Comparison of ENCODE assay signal across 8 cellular contexts in genomic region chr15:89167267-89168176, GRCh38. TPM values are rescaled to one million over a fixed set of nuclear protein-coding genes. Genes with fewer than 3 reads are reported as not detected.
DNase-seq lines count a peak whose midpoint lies in the region; ATAC-seq and TF ChIP-seq lines count a peak whose summit lies in the region.

No MANE protein-coding gene starts in this region.

- no peaks in the 10 kb centered on the region for H3K27me3 ChIP-seq in SK-N-SH (ENCODE audit: insufficient read depth)
- no peaks in the 10 kb centered on the region for H3K27me3 ChIP-seq in mammary epithelial cell (ENCODE audit: insufficient read depth, low read length)
- H3K27me3 ChIP-seq in upper lobe of right lung: no peaks in the 10 kb centered on the region

- H2AFZ ChIP-seq in SK-N-SH (ENCODE audit: low read depth) (no peak overlapping the region), mammary epithelial cell (ENCODE audit: low read depth, low read length) (peak overlapping the region; percentile 54)

- H3K36me3 Mint-ChIP-seq in natural killer cell treated with Interleukin-12 subunit alpha and Interleukin-12 subunit beta and Interleukin-15 and Interleukin-18, amount 100 ng/mL, for 72 hours: no peaks in the 10 kb centered on the region

- TF ChIP-seq RAD21 in SK-N-SH (IDR thresholded peaks at IDR 0.05; ENCODE audit: low read length): no peak

- TF ChIP-seq CTCF in SK-N-SH (IDR thresholded peaks at IDR 0.05) (no peak), mammary epithelial cell (conservative IDR thresholded peaks at IDR 0.05 in 1 of 2, IDR thresholded peaks at IDR 0.05 in 1 of 2; ENCODE audit: extremely low read depth in 1 of 2, insufficient read depth in 1 of 2, low read depth in 1 of 2, low read length in 2 of 2) (no peak), upper lobe of right lung (IDR thresholded peaks at IDR 0.05) (no peak)

- CTCF ChIA-PET in SK-N-SH (lab: Yijun Ruan, JAX): interaction anchor here (0.6 to 3.9 kb wide), 10 partner anchors 9 to 510 kb away, joined by 3 to 30 read pairs (median 4); no protein-coding TSS in a partner anchor
- CTCF ChIA-PET in mammary epithelial cell (lab: Charles Lee; ENCODE audit: low non-redundant PET): no interaction called here

- intact Hi-C loops in mammary epithelial cell (cut with micrococcal nuclease): no loop called here
- intact Hi-C loops in upper lobe of right lung (cut with DNase I): no loop called here

- H3K79me2 ChIP-seq in SK-N-SH (ENCODE audit: insufficient read depth) (no peaks in the 10 kb centered on the region; the same call in 1 of the 2 replicates), mammary epithelial cell (ENCODE audit: insufficient read depth, low read length) (no peaks in the 10 kb centered on the region)

- H3K4me1 Mint-ChIP-seq in natural killer cell treated with Interleukin-12 subunit alpha and Interleukin-12 subunit beta and Interleukin-15 and Interleukin-18, amount 100 ng/mL, for 72 hours (ENCODE audit: low read depth in 2 of 2): peaks cover 30 to 36% of the 10 kb centered on the region in 2 donors

- H3K9me3 Mint-ChIP-seq in natural killer cell treated with Interleukin-12 subunit alpha and Interleukin-12 subunit beta and Interleukin-15 and Interleukin-18, amount 100 ng/mL, for 72 hours: no peaks in the 10 kb centered on the region

- WGBS in SK-N-SH (ENCODE audit: low lambda C conversion rate): 16% methylated on average over 7 of the region's 7 CpGs
- 0% methylated on average over 7 of the region's 7 CpGs for WGBS in mammary epithelial cell (ENCODE audit: low coverage, missing lambda C conversion rate)

- DNase-seq in SK-N-SH: no peak
- peak; percentile 90 for DNase-seq in mammary epithelial cell
- DNase-seq in natural killer cell treated with Interleukin-12 subunit alpha and Interleukin-12 subunit beta and Interleukin-15 and Interleukin-18, amount 100 ng/mL, for 72 hours (ENCODE audit: low spot score): no peak
- no peak for DNase-seq in upper lobe of right lung
- DNase-seq in SIG-M5 (lab: John Stamatoyannopoulos, UW): no peak

- H3K9me3 ChIP-seq in SK-N-SH: no peaks in the 10 kb centered on the region
- H3K9me3 ChIP-seq in mammary epithelial cell (replicated peaks; ENCODE audit: insufficient read depth, low read length): no peaks in the 10 kb centered on the region
- no peaks in the 10 kb centered on the region for H3K9me3 ChIP-seq in upper lobe of right lung

- H3K27me3 Mint-ChIP-seq in natural killer cell treated with Interleukin-12 subunit alpha and Interleukin-12 subunit beta and Interleukin-15 and Interleukin-18, amount 100 ng/mL, for 72 hours: no peaks in the 10 kb centered on the region

- H3K4me2 ChIP-seq in SK-N-SH (peak overlapping the region; percentile 32), mammary epithelial cell (ENCODE audit: insufficient read depth, low read depth, low read length) (peak overlapping the region; percentile 70)

- no TSS peak for BruUV-seq in mammary epithelial cell (replicated peaks; lab: Mats Ljungman, UMichigan)

- no peaks in the 10 kb centered on the region for H4K20me1 ChIP-seq in SK-N-SH (ENCODE audit: insufficient read depth)
- H4K20me1 ChIP-seq in mammary epithelial cell (ENCODE audit: insufficient read depth, low read length): no peaks in the 10 kb centered on the region

- peak overlapping the region; percentile 77 for H3K4me3 Mint-ChIP-seq in natural killer cell treated with Interleukin-12 subunit alpha and Interleukin-12 subunit beta and Interleukin-15 and Interleukin-18, amount 100 ng/mL, for 72 hours

- H3F3A ChIP-seq in SK-N-SH (replicated peaks; ENCODE audit: insufficient read depth): peaks cover 29% of the 10 kb centered on the region

- TF ChIP-seq EP300 in SK-N-SH (IDR thresholded peaks at IDR 0.05; ENCODE audit: borderline replicate concordance in 1 of 2, low read depth in 1 of 2, low read length in 1 of 2): no peak

- H3K4me1 ChIP-seq in SK-N-SH (ENCODE audit: control insufficient read depth in 1 of 2, insufficient read depth in 2 of 2, low read depth in 1 of 2, low read length in 1 of 2) (peaks cover 23 to 28% of the 10 kb centered on the region in 2 experiments), mammary epithelial cell (ENCODE audit: insufficient read depth, low read length) (peaks cover 37% of the 10 kb centered on the region), upper lobe of right lung (peaks cover 50% of the 10 kb centered on the region)

- H3K27ac Mint-ChIP-seq in natural killer cell treated with Interleukin-12 subunit alpha and Interleukin-12 subunit beta and Interleukin-15 and Interleukin-18, amount 100 ng/mL, for 72 hours: peak overlapping the region; percentile 82 to 95

- no peaks in the 10 kb centered on the region for H3K9me2 ChIP-seq in SK-N-SH

- peaks cover 4 to 5% of the 10 kb centered on the region in 2 experiments for H3K36me3 ChIP-seq in SK-N-SH (replicated peaks in 1 of 2; ENCODE audit: control insufficient read depth in 1 of 2, insufficient read depth in 2 of 2, low read length in 1 of 2)
- H3K36me3 ChIP-seq in mammary epithelial cell (ENCODE audit: insufficient read depth, low read length): no peaks in the 10 kb centered on the region
- peaks cover 21% of the 10 kb centered on the region for H3K36me3 ChIP-seq in upper lobe of right lung

- H3K4me3 ChIP-seq in SK-N-SH (ENCODE audit: low read depth in 2 of 2, low read length in 1 of 2): no peak overlapping the region
- no peak overlapping the region for H3K4me3 ChIP-seq in mammary epithelial cell (replicated peaks in 1 of 3; ENCODE audit: insufficient read depth in 1 of 3, low read depth in 2 of 3, low read length in 3 of 3)
- no peak overlapping the region for H3K4me3 ChIP-seq in upper lobe of right lung

- ATAC-seq in GM19035 (IDR thresholded peaks at IDR 0.05; ENCODE audit: unreplicated experiment): peak; percentile 64
- peak; percentile 50 for ATAC-seq in HG02970 (IDR thresholded peaks at IDR 0.05; ENCODE audit: low FRiP score, unreplicated experiment)
- peak; percentile 74 to 82 for ATAC-seq in natural killer cell treated with Interleukin-12 subunit alpha and Interleukin-12 subunit beta and Interleukin-15 and Interleukin-18, amount 100 ng/mL, for 72 hours
- ATAC-seq in upper lobe of right lung: peak; percentile 74
- ATAC-seq in HG03457 (IDR thresholded peaks at IDR 0.05; ENCODE audit: unreplicated experiment): no peak

- H3K27ac ChIP-seq in SK-N-SH (ENCODE audit: low read depth in 2 of 2, low read length in 1 of 2) (peak overlapping the region; percentile 53 to 68), mammary epithelial cell (ENCODE audit: insufficient read depth, low read depth, low read length) (peak overlapping the region; percentile 89), upper lobe of right lung (peak overlapping the region; percentile 43)

- dilution Hi-C loops in mammary epithelial cell (cut with HindIII; ENCODE audit: low sequenced_read_pairs): loop anchor here (25.0 kb wide), 1 partner anchor 505 kb away; no protein-coding TSS in a partner anchor

- H3K9ac ChIP-seq in SK-N-SH: no peak overlapping the region
- H3K9ac ChIP-seq in mammary epithelial cell (ENCODE audit: insufficient read depth, low read length): peak overlapping the region; percentile 14

- in situ Hi-C loops in mammary epithelial cell (cut with MboI; ENCODE audit: low sequenced_read_pairs in 2 of 2): loop anchor here in 1 of 2 donors (10.0 kb wide), 1 partner anchor 263 kb away; no protein-coding TSS in a partner anchor

- POLR2A ChIA-PET in SK-N-SH (lab: Yijun Ruan, JAX): no interaction called here

TF ChIP-seq in SK-N-SH, 30 proteins besides CTCF, POLR2A, EP300 and RAD21 (continues in another document):
- TF ChIP-seq RXRA (IDR thresholded peaks at IDR 0.05; ENCODE audit: borderline replicate concordance, low read depth) (no peak), PBX3 (IDR thresholded peaks at IDR 0.05) (peak; percentile 55; the same call in 1 of the 2 replicates), ZBTB33 (IDR thresholded peaks at IDR 0.05; ENCODE audit: borderline replicate concordance, low read depth) (no peak), POLR2AphosphoS5 (IDR thresholded peaks at IDR 0.05; ENCODE audit: low read depth, low read length) (peak; percentile 32; the same call in 1 of the 2 replicates), FOXJ3 (CRISPR knock-in tag; IDR thresholded peaks at IDR 0.05) (no peak)

RNA-seq across cellular contexts. Expression of gene RLBP1, which starts 53.9 kb away (rescaled TPM):
- polyA plus RNA-seq in SK-N-SH (2012; rRNA removed) (not detected in 2 replicates), mammary epithelial cell (0.23 TPM)
- polyA plus RNA-seq in SK-N-SH (2012; cell fraction: cytosol; rRNA removed): not detected in 2 replicates
- polyA plus RNA-seq in SK-N-SH (2012; cell fraction: nucleus; rRNA removed): 0.11 TPM in 1 of 2 replicates, not detected in the other
- total RNA-seq in mammary epithelial cell (under 1 TPM in 1 of 2 donors, not detected in 1; 0.17 TPM), upper lobe of right lung (not detected)
- not detected for polyA minus RNA-seq in mammary epithelial cell
- under 1 TPM in 1 of 2 donors, not detected in 1; 0.48 TPM for total RNA-seq in natural killer cell treated with Interleukin-12 subunit alpha and Interleukin-12 subunit beta and Interleukin-15 and Interleukin-18, amount 100 ng/mL, for 72 hours
